12 cellular contexts compared by ENCODE assay signal in genomic region chr5:149666212-149666852, GRCh38.
DNase-seq lines count a peak whose midpoint lies in the region; ATAC-seq and TF ChIP-seq lines count a peak whose summit lies in the region.
"Had no signal": no experiment of that assay in that cellular context is flagged by ENCODE, and none has a peak within 500 bp of the region (broad histone marks: within the 10 kb centered on the region; RNA-seq: fewer than 3 reads in every experiment).

No MANE protein-coding gene starts in this region.

- intact Hi-C loops in psoas muscle (cut with DNase I), result loop anchor here (2.0 kb wide), 1 partner anchor 162 kb away; no protein-coding TSS in a partner anchor

- H3K4me1 ChIP-seq in Peyer's patch (peaks cover 0 to 14% (median 2%) of the 10 kb centered on the region in 4 donors), psoas muscle (peaks cover 32% of the 10 kb centered on the region)

- TF ChIP-seq CTCF in Peyer's patch (IDR thresholded peaks at IDR 0.05), result no peak
- TF ChIP-seq CTCF in fibroblast of pulmonary artery (IDR thresholded peaks at IDR 0.05; ENCODE audit: low read length, missing control alignments), result no peak
- TF ChIP-seq CTCF in psoas muscle (IDR thresholded peaks at IDR 0.05), result no peak
- no peak for TF ChIP-seq CTCF in GM20000 (IDR thresholded peaks at IDR 0.05; ENCODE audit: extremely low read depth, missing control alignments)

- H3K36me3 ChIP-seq in Peyer's patch (no peaks in the 10 kb centered on the region), psoas muscle (ENCODE audit: insufficient read depth in 1 of 2, low read depth in 1 of 2) (no peaks in the 10 kb centered on the region)

- peak; percentile 57 to 81 (median 69) for ATAC-seq in psoas muscle

- H3K27me3 ChIP-seq in Peyer's patch (no peaks in the 10 kb centered on the region), psoas muscle (ENCODE audit: insufficient read depth in 3 of 3, low read length in 2 of 3) (no peaks in the 10 kb centered on the region)
- H3K27me3 ChIP-seq: hepatocyte had no signal

- H3K9me3 ChIP-seq in Peyer's patch, result no peaks in the 10 kb centered on the region
- H3K9me3 ChIP-seq in psoas muscle, result no peaks in the 10 kb centered on the region

- no peak for TF ChIP-seq POLR2A in Peyer's patch (IDR thresholded peaks at IDR 0.05)

- H3K27ac ChIP-seq in Peyer's patch, result peak overlapping the region in 3 of 4 donors; percentile 43 to 77 (median 66)
- H3K27ac ChIP-seq in psoas muscle, result peak overlapping the region; percentile 19
- H3K27ac ChIP-seq: hepatocyte had no signal

- DNase-seq in GM03348 (ENCODE audit: low spot score) (peak; percentile 38), Peyer's patch (peak in 1 of 3 donors; percentile 61), fibroblast of pulmonary artery (ENCODE audit: low read depth) (peak; percentile 50), psoas muscle (no peak), SHP77 (lab: John Stamatoyannopoulos, UW) (no peak), GM20000 (ENCODE audit: low spot score) (no peak), mesenteric fat pad (ENCODE audit: low spot score) (no peak)
- no peak for DNase-seq in activated CD4-positive, alpha-beta T cell treated with anti-CD3 and anti-CD28 coated beads for 1 hour
- DNase-seq: CD4-positive, alpha-beta memory T cell; cerebellar nuclear complex; NCI-H446 had no signal

- 53 to 62% (median 57%) methylated on average over 4 of the region's 4 CpGs for WGBS in psoas muscle, 3 donors

- H3K4me3 ChIP-seq in Peyer's patch (no peak overlapping the region), fibroblast of pulmonary artery (replicated peaks; ENCODE audit: low read depth, low read length) (no peak overlapping the region), psoas muscle (no peak overlapping the region)
- H3K4me3 ChIP-seq: hepatocyte had no signal

Comparison
In these comparisons a context has a peak if more than half of its experiments do, and no peak if none do; other contexts are left out.
1. DNase-seq: peak in GM03348 (single experiment) and fibroblast of pulmonary artery (single experiment); none in psoas muscle (0 of 2), SHP77 (0 of 2), activated CD4-positive, alpha-beta T cell treated with anti-CD3 and anti-CD28 coated beads for 1 hour (single experiment), GM20000 (single experiment) and mesenteric fat pad (single experiment).